In genomic region chr4:1359976-1360375, GRCh38 we compare ENCODE assay signal across 31 cellular contexts. TPM values are rescaled to one million over a fixed set of nuclear protein-coding genes. Genes with fewer than 3 reads are reported as not detected.
"Had no signal": no experiment of that assay in that cellular context is flagged by ENCODE, and none has a peak within 500 bp of the region (broad histone marks: within the 10 kb centered on the region; RNA-seq: fewer than 3 reads in every experiment).

No MANE protein-coding gene starts in this region.

- H3K36me3 ChIP-seq: breast epithelium, colonic mucosa had no signal

- H3K4me3 ChIP-seq: colonic mucosa, PC-9, SK-N-MC had no signal

- H3K27ac Mint-ChIP-seq: activated CD4-positive, alpha-beta memory T cell treated with anti-CD3 and anti-CD28 coated beads, Interleukin-2, amount 10 ng/mL, durations not matched to agents 7 days and 5 days; activated naive CD4-positive, alpha-beta T cell treated with anti-CD3 and anti-CD28 coated beads for 36 hours; activated naive CD8-positive, alpha-beta T cell; activated T-helper 17 cell treated with anti-CD3 and anti-CD28 coated beads, Interleukin-2, amount 50 U/mL, for 72 hours; T-cell had no signal

- H3K4me2 ChIP-seq: PC-9 had no signal

- H3K4me3 Mint-ChIP-seq: activated CD4-positive, alpha-beta memory T cell treated with anti-CD3 and anti-CD28 coated beads, Interleukin-2, amount 10 ng/mL, durations not matched to agents 7 days and 5 days; activated naive CD4-positive, alpha-beta T cell treated with anti-CD3 and anti-CD28 coated beads for 36 hours; activated naive CD8-positive, alpha-beta T cell; activated T-helper 17 cell treated with anti-CD3 and anti-CD28 coated beads, Interleukin-2, amount 50 U/mL, for 72 hours; T-cell had no signal

- H3K27me3 ChIP-seq: breast epithelium, colonic mucosa had no signal

- H2AFZ ChIP-seq: PC-9 had no signal

- H3K27ac ChIP-seq: colonic mucosa, PC-9, SK-N-MC, VCaP had no signal

- DNase-seq: activated CD4-positive, alpha-beta memory T cell treated with anti-CD3 and anti-CD28 coated beads, Interleukin-2, amount 10 ng/mL, durations not matched to agents 7 days and 5 days; activated CD4-positive, alpha-beta T cell treated with anti-CD3 and anti-CD28 coated beads, Interleukin-2, amount 50 U/mL, for 1 hour; activated CD4-positive, CD25-positive, alpha-beta regulatory T cell; activated gamma-delta T cell; activated naive CD4-positive, alpha-beta T cell treated with anti-CD3 and anti-CD28 coated beads for 36 hours; activated T-cell treated with anti-CD3 and anti-CD28 coated beads for 4 hours; activated T-cell treated with anti-CD3 and anti-CD28 coated beads, Interleukin-2, amount 50 U/mL, for 48 hours; anterior cingulate cortex; caudate nucleus; colonic mucosa; Karpas-422; NCI-H1092; NCI-H1417; NCI-H1930; NCI-H2171; NCI-H226; NCI-H69; PC-9; T-cell; T-helper 2 cell; T1000 had no signal

- H3K9me3 ChIP-seq: breast epithelium, colonic mucosa had no signal

- H3K4me1 ChIP-seq: breast epithelium, colonic mucosa had no signal

- ATAC-seq: activated T-helper 17 cell treated with anti-CD3 and anti-CD28 coated beads, Interleukin-2, amount 50 U/mL, for 72 hours; T-cell had no signal

- H3K27me3 Mint-ChIP-seq: activated CD4-positive, alpha-beta memory T cell treated with anti-CD3 and anti-CD28 coated beads, Interleukin-2, amount 10 ng/mL, durations not matched to agents 7 days and 5 days; activated naive CD8-positive, alpha-beta T cell; activated T-helper 17 cell treated with anti-CD3 and anti-CD28 coated beads, Interleukin-2, amount 50 U/mL, for 72 hours; T-cell had no signal

- H3K4me1 Mint-ChIP-seq: activated CD4-positive, alpha-beta memory T cell treated with anti-CD3 and anti-CD28 coated beads, Interleukin-2, amount 10 ng/mL, durations not matched to agents 7 days and 5 days; activated T-helper 17 cell treated with anti-CD3 and anti-CD28 coated beads, Interleukin-2, amount 50 U/mL, for 72 hours had no signal

- H3K9me3 Mint-ChIP-seq: activated CD4-positive, alpha-beta memory T cell treated with anti-CD3 and anti-CD28 coated beads, Interleukin-2, amount 10 ng/mL, durations not matched to agents 7 days and 5 days; activated naive CD4-positive, alpha-beta T cell treated with anti-CD3 and anti-CD28 coated beads for 36 hours; activated T-helper 17 cell treated with anti-CD3 and anti-CD28 coated beads, Interleukin-2, amount 50 U/mL, for 72 hours; T-cell had no signal

RNA-seq across cellular contexts. Expression of gene NKX1-1, which starts 46.3 kb away (rescaled TPM):
- total RNA-seq: activated CD4-positive, alpha-beta memory T cell treated with anti-CD3 and anti-CD28 coated beads, Interleukin-2, amount 10 ng/mL, durations not matched to agents 7 days and 5 days; activated CD8-positive, alpha-beta memory T cell treated with anti-CD3 and anti-CD28 coated beads for 36 hours; activated naive CD4-positive, alpha-beta T cell treated with anti-CD3 and anti-CD28 coated beads for 36 hours; activated T-helper 17 cell treated with anti-CD3 and anti-CD28 coated beads, Interleukin-2, amount 50 U/mL, for 72 hours; breast epithelium; cerebellum; colonic mucosa; M059J; NCI-H460; PC-9; T-cell had no signal
- polyA plus RNA-seq: adipose tissue had no signal
